Comparison of ENCODE assay signal across 15 cellular contexts in genomic region chr7:158955146-158955870, GRCh38.
"Had no signal": no experiment of that assay in that cellular context is flagged by ENCODE, and none has a peak within 500 bp of the region (broad histone marks: within the 10 kb centered on the region; RNA-seq: fewer than 3 reads in every experiment).

No MANE protein-coding gene starts in this region.

- ATAC-seq: left lobe of liver; stimulated activated naive CD8-positive, alpha-beta T cell treated with anti-CD3 and anti-CD28 coated beads, Interleukin-15, Interleukin-2, amounts not matched to agents 100 U/mL and 50 U/mL, for 24 hours had no signal

- H3K4me3 Mint-ChIP-seq: activated CD4-positive, alpha-beta memory T cell treated with anti-CD3 and anti-CD28 coated beads, Interleukin-2, amount 10 ng/mL, durations not matched to agents 7 days and 5 days; activated naive CD4-positive, alpha-beta T cell treated with anti-CD3 and anti-CD28 coated beads, Interleukin-2, amount 10 ng/mL, durations not matched to agents 7 days and 5 days; activated T-cell treated with anti-CD3 and anti-CD28 coated beads, Interleukin-2, amount 50 U/mL, for 24 hours had no signal

- H3K4me3 ChIP-seq: gastrocnemius medialis had no signal

- H3K27ac ChIP-seq: epithelial cell of prostate, gastrocnemius medialis, neutrophil had no signal

- H3K27ac Mint-ChIP-seq: activated CD4-positive, alpha-beta memory T cell treated with anti-CD3 and anti-CD28 coated beads, Interleukin-2, amount 10 ng/mL, durations not matched to agents 7 days and 5 days; activated naive CD4-positive, alpha-beta T cell treated with anti-CD3 and anti-CD28 coated beads, Interleukin-2, amount 10 ng/mL, durations not matched to agents 7 days and 5 days; activated T-cell treated with anti-CD3 and anti-CD28 coated beads, Interleukin-2, amount 50 U/mL, for 24 hours; naive B cell had no signal

- FAIRE-seq: astrocyte, small intestine had no signal

- H3K9me3 ChIP-seq: gastrocnemius medialis had no signal

- H3K4me1 ChIP-seq: gastrocnemius medialis had no signal

- DNase-seq: activated CD4-positive, alpha-beta memory T cell treated with anti-CD3 and anti-CD28 coated beads, Interleukin-2, amount 10 ng/mL, durations not matched to agents 7 days and 5 days; activated CD4-positive, alpha-beta T cell treated with anti-CD3 and anti-CD28 coated beads for 4 hours; activated naive CD4-positive, alpha-beta T cell treated with anti-CD3 and anti-CD28 coated beads, Interleukin-2, amount 10 ng/mL, durations not matched to agents 7 days and 5 days; activated T-cell treated with anti-CD3 and anti-CD28 coated beads, Interleukin-2, amount 50 U/mL, for 24 hours; gastrocnemius medialis; naive B cell; small intestine; stimulated activated CD4-positive, alpha-beta T cell treated with anti-CD3 and anti-CD28 coated beads, Interleukin-4, amount 100 ng/mL, for 4 hours; stimulated activated naive CD8-positive, alpha-beta T cell treated with anti-CD3 and anti-CD28 coated beads, Interleukin-15, Interleukin-2, amounts not matched to agents 100 U/mL and 50 U/mL, for 24 hours; T-helper 2 cell; trophoblast cell had no signal

- H3K36me3 ChIP-seq: neutrophil had no signal
